Comparison of ENCODE assay signal across 1 cellular context in genomic region chr13:61778531-61778930, GRCh38.
TF ChIP-seq lines count a peak whose summit lies in the region.

No MANE protein-coding gene starts in this region.

TF ChIP-seq in GM23338, 12 proteins besides CTCF, POLR2A, EP300 and RAD21 (continued from another document):
- no peak for TF ChIP-seq REST (IDR thresholded peaks at IDR 0.05; ENCODE audit: unreplicated experiment)
- TF ChIP-seq POLR2AphosphoS5 (IDR thresholded peaks at IDR 0.05; ENCODE audit: low read depth) = no peak
